28 cellular contexts compared by ENCODE assay signal in the genomic region with DNA sequence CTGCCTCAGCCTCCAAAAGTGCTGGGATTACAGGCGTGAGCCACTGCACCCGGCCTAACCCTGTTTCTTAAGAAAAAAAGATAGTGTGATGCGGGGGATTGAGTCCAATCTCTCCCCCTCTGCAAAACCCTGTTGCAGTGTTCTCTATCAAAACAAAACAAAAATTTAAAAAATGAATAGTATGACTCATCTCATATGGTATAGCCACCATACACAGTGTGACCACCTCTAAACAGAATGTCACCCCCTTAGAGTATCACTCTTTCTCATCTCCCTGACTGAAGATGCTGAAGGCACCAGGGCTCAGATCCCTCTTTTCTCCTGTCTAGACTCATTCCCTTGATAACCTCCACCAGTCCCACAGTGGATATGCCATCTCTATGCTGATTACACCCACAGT. TPM values are rescaled to one million over a fixed set of nuclear protein-coding genes. Genes with fewer than 3 reads are reported as not detected.
"Had no signal": no experiment of that assay in that cellular context is flagged by ENCODE, and none has a peak within 500 bp of the region (broad histone marks: within the 10 kb centered on the region; RNA-seq: fewer than 3 reads in every experiment).

No MANE protein-coding gene starts in this region.

- H3K27me3 ChIP-seq: breast epithelium, esophagus muscularis mucosa, sigmoid colon, vagina had no signal

- FAIRE-seq: colon had no signal

- ATAC-seq: gastrocnemius medialis, T-helper 17 cell had no signal

- H3K27ac ChIP-seq: breast epithelium, esophagus muscularis mucosa, gastrocnemius medialis, left ventricle myocardium inferior, sigmoid colon, thoracic aorta, vagina had no signal

- H3K4me3 Mint-ChIP-seq: activated B cell treated with CpG ODN at 0.5 μM for 24 hours; activated CD4-positive, alpha-beta memory T cell treated with anti-CD3 and anti-CD28 coated beads for 36 hours; activated naive CD8-positive, alpha-beta T cell; central memory CD8-positive, alpha-beta T cell; mesothelial cell of epicardium; nephron progenitor cell; stimulated activated naive B cell treated with anti-CD40 and anti-IgM and Interleukin-4, amounts not matched to agents 10 μg/mL and 1 μg/mL and 100 μg/mL, for 72 hours; T-helper 17 cell; type B pancreatic cell had no signal

- H3K36me3 Mint-ChIP-seq: activated CD4-positive, alpha-beta memory T cell treated with anti-CD3 and anti-CD28 coated beads for 36 hours; activated naive CD8-positive, alpha-beta T cell; mesothelial cell of epicardium; stimulated activated naive B cell treated with anti-CD40 and anti-IgM and Interleukin-4, amounts not matched to agents 10 μg/mL and 1 μg/mL and 100 μg/mL, for 72 hours; type B pancreatic cell had no signal

- DNase-seq: activated B cell treated with CpG ODN at 0.5 μM for 24 hours; activated CD4-positive, alpha-beta memory T cell treated with anti-CD3 and anti-CD28 coated beads for 36 hours; activated CD4-positive, alpha-beta T cell treated with anti-CD3 and anti-CD28 coated beads for 4 hours; activated effector memory CD4-positive, alpha-beta T cell treated with anti-CD3 and anti-CD28 coated beads, Interleukin-2, amount 50 U/mL, for 16 hours; activated T-cell treated with anti-CD3 and anti-CD28 coated beads, Interleukin-2, amount 50 U/mL, for 48 hours; amniotic stem cell; effector memory CD4-positive, alpha-beta T cell; gastrocnemius medialis; hippocampal formation; left ventricle myocardium inferior; nephron progenitor cell; occipital lobe; posterior cingulate gyrus; sigmoid colon; stimulated activated CD4-positive, alpha-beta T cell treated with anti-CD3 and anti-CD28 coated beads, Interleukin-15, amount 100 ng/mL, for 24 hours; stimulated activated naive B cell treated with anti-CD40 and anti-IgM and Interleukin-4, amounts not matched to agents 10 μg/mL and 1 μg/mL and 100 μg/mL, for 72 hours; SW 1271; T-helper 17 cell had no signal

- H3K9me3 ChIP-seq: breast epithelium, esophagus muscularis mucosa, gastrocnemius medialis, left ventricle myocardium inferior, sigmoid colon, thoracic aorta, vagina had no signal

- H3K4me2 ChIP-seq: smooth muscle cell had no signal

- H3K9me3 Mint-ChIP-seq: activated B cell treated with CpG ODN at 0.5 μM for 24 hours; activated CD4-positive, alpha-beta memory T cell treated with anti-CD3 and anti-CD28 coated beads for 36 hours; central memory CD8-positive, alpha-beta T cell; mesothelial cell of epicardium; nephron progenitor cell; stimulated activated naive B cell treated with anti-CD40 and anti-IgM and Interleukin-4, amounts not matched to agents 10 μg/mL and 1 μg/mL and 100 μg/mL, for 72 hours; type B pancreatic cell had no signal

- H3K4me3 ChIP-seq: breast epithelium, esophagus muscularis mucosa, gastrocnemius medialis, left ventricle myocardium inferior, sigmoid colon, smooth muscle cell, thoracic aorta, vagina had no signal

- H3K4me1 Mint-ChIP-seq: central memory CD8-positive, alpha-beta T cell had no signal

- H3K36me3 ChIP-seq: breast epithelium, esophagus muscularis mucosa, gastrocnemius medialis, left ventricle myocardium inferior, sigmoid colon, thoracic aorta, vagina had no signal

- H3K27me3 Mint-ChIP-seq: activated CD4-positive, alpha-beta memory T cell treated with anti-CD3 and anti-CD28 coated beads for 36 hours; activated naive CD8-positive, alpha-beta T cell; central memory CD8-positive, alpha-beta T cell; stimulated activated naive B cell treated with anti-CD40 and anti-IgM and Interleukin-4, amounts not matched to agents 10 μg/mL and 1 μg/mL and 100 μg/mL, for 72 hours; T-helper 17 cell had no signal

- H3K27ac Mint-ChIP-seq: activated B cell treated with CpG ODN at 0.5 μM for 24 hours; activated naive CD8-positive, alpha-beta T cell; mesothelial cell of epicardium; nephron progenitor cell; stimulated activated naive B cell treated with anti-CD40 and anti-IgM and Interleukin-4, amounts not matched to agents 10 μg/mL and 1 μg/mL and 100 μg/mL, for 72 hours; type B pancreatic cell had no signal

RNA-seq across cellular contexts. Expression of a gene that starts 40.2 kb away (rescaled TPM):
- total RNA-seq: gastrocnemius medialis, left ventricle myocardium inferior, sigmoid colon, thoracic aorta, vagina had no signal
